Comparison of ENCODE assay signal across 18 cellular contexts in genomic region chr2:235563056-235563777, GRCh38.
"Had no signal": no experiment of that assay in that cellular context is flagged by ENCODE, and none has a peak within 500 bp of the region (broad histone marks: within the 10 kb centered on the region; RNA-seq: fewer than 3 reads in every experiment).

No MANE protein-coding gene starts in this region.

- DNase-seq: activated CD4-positive, alpha-beta T cell treated with anti-CD3 and anti-CD28 coated beads, Interleukin-2, amount 50 U/mL, for 48 hours; activated CD8-positive, alpha-beta memory T cell treated with anti-CD3 and anti-CD28 coated beads, Interleukin-2, amount 10 ng/mL, durations not matched to agents 7 days and 5 days; activated gamma-delta T cell treated with Interleukin-2 at 50 U/mL for 16 hours; activated naive CD8-positive, alpha-beta T cell treated with anti-CD3 and anti-CD28 coated beads, Interleukin-2, amount 10 ng/mL, durations not matched to agents 7 days and 5 days; activated T-cell treated with anti-CD3 and anti-CD28 coated beads, Interleukin-2, amount 50 U/mL, for 72 hours; anterior cingulate cortex; foreskin melanocyte; heart right ventricle; retina; stimulated activated CD4-positive, alpha-beta T cell treated with anti-CD3 and anti-CD28 coated beads, Interleukin-15, amount 100 ng/mL, for 24 hours; stimulated activated CD4-positive, alpha-beta T cell treated with anti-CD3 and anti-CD28 coated beads, Interleukin-4, amount 100 ng/mL, for 24 hours; T-helper 2 cell had no signal

- H3K4me1 ChIP-seq: breast epithelium had no signal

- H3K36me3 Mint-ChIP-seq: activated CD8-positive, alpha-beta memory T cell treated with anti-CD3 and anti-CD28 coated beads, Interleukin-2, amount 10 ng/mL, durations not matched to agents 7 days and 5 days; activated naive CD8-positive, alpha-beta T cell treated with anti-CD3 and anti-CD28 coated beads, Interleukin-2, amount 10 ng/mL, durations not matched to agents 7 days and 5 days had no signal

- H3K36me3 ChIP-seq: breast epithelium, neutrophil, vagina had no signal

- H3K27ac Mint-ChIP-seq: activated CD8-positive, alpha-beta memory T cell treated with anti-CD3 and anti-CD28 coated beads, Interleukin-2, amount 10 ng/mL, durations not matched to agents 7 days and 5 days; activated naive CD8-positive, alpha-beta T cell treated with anti-CD3 and anti-CD28 coated beads, Interleukin-2, amount 10 ng/mL, durations not matched to agents 7 days and 5 days; activated T-cell treated with anti-CD3 and anti-CD28 coated beads, Interleukin-2, amount 50 U/mL, for 72 hours; stimulated activated naive CD8-positive, alpha-beta T cell treated with anti-CD3 and anti-CD28 coated beads, Interleukin-15, Interleukin-2, amounts not matched to agents 100 ng/mL and 50 ng/mL, for 24 hours had no signal

- H3K4me3 Mint-ChIP-seq: activated CD8-positive, alpha-beta memory T cell treated with anti-CD3 and anti-CD28 coated beads, Interleukin-2, amount 10 ng/mL, durations not matched to agents 7 days and 5 days; activated naive CD8-positive, alpha-beta T cell treated with anti-CD3 and anti-CD28 coated beads, Interleukin-2, amount 10 ng/mL, durations not matched to agents 7 days and 5 days; activated T-cell treated with anti-CD3 and anti-CD28 coated beads, Interleukin-2, amount 50 U/mL, for 72 hours; stimulated activated naive CD8-positive, alpha-beta T cell treated with anti-CD3 and anti-CD28 coated beads, Interleukin-15, Interleukin-2, amounts not matched to agents 100 ng/mL and 50 ng/mL, for 24 hours had no signal

- H3K9me3 Mint-ChIP-seq: activated naive CD8-positive, alpha-beta T cell treated with anti-CD3 and anti-CD28 coated beads, Interleukin-2, amount 10 ng/mL, durations not matched to agents 7 days and 5 days; activated T-cell treated with anti-CD3 and anti-CD28 coated beads, Interleukin-2, amount 50 U/mL, for 72 hours; stimulated activated naive CD8-positive, alpha-beta T cell treated with anti-CD3 and anti-CD28 coated beads, Interleukin-15, Interleukin-2, amounts not matched to agents 100 ng/mL and 50 ng/mL, for 24 hours had no signal

- H3K9me3 ChIP-seq: breast epithelium, neutrophil, vagina had no signal

- H3K27me3 ChIP-seq: breast epithelium, heart right ventricle, vagina had no signal

- FAIRE-seq: islet of Langerhans had no signal

- ATAC-seq: activated CD4-positive, CD25-positive, alpha-beta regulatory T cell treated with anti-CD3 and anti-CD28 coated beads, Interleukin-2, amount 50 U/mL, for 24 hours; activated CD8-positive, alpha-beta memory T cell treated with anti-CD3 and anti-CD28 coated beads, Interleukin-2, amount 10 ng/mL, durations not matched to agents 7 days and 5 days; activated T-cell treated with anti-CD3 and anti-CD28 coated beads, Interleukin-2, amount 50 U/mL, for 72 hours had no signal

- H3K4me3 ChIP-seq: breast epithelium, heart right ventricle, vagina had no signal

- H3K27ac ChIP-seq: breast epithelium, heart right ventricle, neutrophil, vagina had no signal
